Comparison of ENCODE assay signal across 12 cellular contexts in genomic region chr21:46080171-46081021, GRCh38. TPM values are rescaled to one million over a fixed set of nuclear protein-coding genes. Genes with fewer than 3 reads are reported as not detected.
DNase-seq lines count a peak whose midpoint lies in the region; ATAC-seq and TF ChIP-seq lines count a peak whose summit lies in the region.
"Had no signal": no experiment of that assay in that cellular context is flagged by ENCODE, and none has a peak within 500 bp of the region (broad histone marks: within the 10 kb centered on the region; RNA-seq: fewer than 3 reads in every experiment).

No MANE protein-coding gene starts in this region.

- H3K9me3 Mint-ChIP-seq in activated CD8-positive, alpha-beta memory T cell treated with anti-CD3 and anti-CD28 coated beads, Interleukin-2, amount 10 ng/mL, durations not matched to agents 7 days and 5 days (ENCODE audit: low read depth): no peaks in the 10 kb centered on the region
- peaks cover 11% of the 10 kb centered on the region for H3K9me3 Mint-ChIP-seq in glutamatergic neuron (ENCODE audit: unreplicated experiment)

- no peaks in the 10 kb centered on the region for H3K36me3 ChIP-seq in psoas muscle (ENCODE audit: insufficient read depth in 1 of 2, low read depth in 1 of 2)

- no peaks in the 10 kb centered on the region for H3K36me3 Mint-ChIP-seq in activated CD8-positive, alpha-beta memory T cell treated with anti-CD3 and anti-CD28 coated beads, Interleukin-2, amount 10 ng/mL, durations not matched to agents 7 days and 5 days
- no peaks in the 10 kb centered on the region for H3K36me3 Mint-ChIP-seq in glutamatergic neuron (ENCODE audit: unreplicated experiment)

- peaks cover 11% of the 10 kb centered on the region for H3K27me3 Mint-ChIP-seq in activated CD8-positive, alpha-beta memory T cell treated with anti-CD3 and anti-CD28 coated beads, Interleukin-2, amount 10 ng/mL, durations not matched to agents 7 days and 5 days
- H3K27me3 Mint-ChIP-seq in glutamatergic neuron (ENCODE audit: unreplicated experiment): peaks cover 5% of the 10 kb centered on the region

- CTCF ChIA-PET in activated CD8-positive, alpha-beta memory T cell treated with anti-CD3 and anti-CD28 coated beads, Interleukin-2, amount 10 ng/mL, durations not matched to agents 7 days and 5 days (lab: Charles Lee): no interaction called here

- H3K4me3 Mint-ChIP-seq in activated CD8-positive, alpha-beta memory T cell treated with anti-CD3 and anti-CD28 coated beads, Interleukin-2, amount 10 ng/mL, durations not matched to agents 7 days and 5 days: no peak overlapping the region
- H3K4me3 Mint-ChIP-seq in glutamatergic neuron (ENCODE audit: unreplicated experiment): no peak overlapping the region
- H3K4me3 Mint-ChIP-seq: T-helper 17 cell had no signal

- no peaks in the 10 kb centered on the region for H3K27me3 ChIP-seq in right cardiac atrium (ENCODE audit: control insufficient read depth, insufficient read depth)
- H3K27me3 ChIP-seq in psoas muscle (ENCODE audit: insufficient read depth in 3 of 3, low read length in 2 of 3): peaks cover 0 to 45% (median 5%) of the 10 kb centered on the region in 3 donors

- DNase-seq in Daoy (ENCODE audit: low read depth) (peak; percentile 20), right cardiac atrium (peak; percentile 78 to 89 (median 89)), psoas muscle (peak; percentile 52 to 66), glutamatergic neuron (no peak)
- peak; percentile 39 for DNase-seq in activated CD8-positive, alpha-beta memory T cell treated with anti-CD3 and anti-CD28 coated beads, Interleukin-2, amount 10 ng/mL, durations not matched to agents 7 days and 5 days
- DNase-seq: COR-L47, mesendoderm, NCI-H1048, T-helper 17 cell had no signal

- H3K4me3 ChIP-seq in right cardiac atrium (ENCODE audit: low read length) (no peak overlapping the region), psoas muscle (no peak overlapping the region)

- H3K9me3 ChIP-seq in right cardiac atrium (ENCODE audit: control insufficient read depth, low read length): no peaks in the 10 kb centered on the region
- H3K9me3 ChIP-seq in psoas muscle: no peaks in the 10 kb centered on the region

- no peaks in the 10 kb centered on the region for H3K4me1 Mint-ChIP-seq in activated CD8-positive, alpha-beta memory T cell treated with anti-CD3 and anti-CD28 coated beads, Interleukin-2, amount 10 ng/mL, durations not matched to agents 7 days and 5 days
- no peaks in the 10 kb centered on the region for H3K4me1 Mint-ChIP-seq in glutamatergic neuron (ENCODE audit: low read depth, unreplicated experiment)

- H3K27ac ChIP-seq in right cardiac atrium (ENCODE audit: low read length) (no peak overlapping the region), psoas muscle (no peak overlapping the region)

- intact Hi-C loops in right cardiac atrium (cut with DNase I): no loop called here
- intact Hi-C loops in psoas muscle (cut with DNase I): no loop called here

- no peak overlapping the region for H3K27ac Mint-ChIP-seq in activated CD8-positive, alpha-beta memory T cell treated with anti-CD3 and anti-CD28 coated beads, Interleukin-2, amount 10 ng/mL, durations not matched to agents 7 days and 5 days
- H3K27ac Mint-ChIP-seq in glutamatergic neuron (ENCODE audit: unreplicated experiment): no peak overlapping the region
- H3K27ac Mint-ChIP-seq: T-helper 17 cell had no signal

- 45% methylated on average over 30 of the region's 30 CpGs for WGBS in right cardiac atrium
- 28 to 49% (median 31%) methylated on average over 23 to 30 of the region's 30 CpGs for WGBS in psoas muscle, 3 donors

- TF ChIP-seq CTCF in psoas muscle (IDR thresholded peaks at IDR 0.05): no peak
- TF ChIP-seq CTCF in glutamatergic neuron (IDR thresholded peaks at IDR 0.05; ENCODE audit: partially characterized antibody, unreplicated experiment): no peak

- H3K4me1 ChIP-seq in right cardiac atrium (ENCODE audit: control insufficient read depth, insufficient read depth, low read length): no peaks in the 10 kb centered on the region
- H3K4me1 ChIP-seq in psoas muscle: no peaks in the 10 kb centered on the region

- ATAC-seq in activated CD8-positive, alpha-beta memory T cell treated with anti-CD3 and anti-CD28 coated beads, Interleukin-2, amount 10 ng/mL, durations not matched to agents 7 days and 5 days: no peak
- ATAC-seq in right cardiac atrium (peak; percentile 42 to 51), psoas muscle (peak in 2 of 4 donors; percentile 14 to 41), GM19351 (IDR thresholded peaks at IDR 0.05; ENCODE audit: unreplicated experiment) (no peak), GM19452 (IDR thresholded peaks at IDR 0.05; ENCODE audit: unreplicated experiment) (no peak), HG03159 (IDR thresholded peaks at IDR 0.05; ENCODE audit: unreplicated experiment) (no peak)
- ATAC-seq: T-helper 17 cell had no signal

RNA-seq across cellular contexts. Expression of gene COL6A2, which starts 17.5 kb away (rescaled TPM):
- total RNA-seq in Daoy (2014; rRNA removed; shearing (Covaris generic)): 456 and 480 TPM in 2 replicates
- 10 to 100 TPM in 1 of 2 experiments, 1 to 10 TPM in 1; 5.0 to 17.9 TPM for total RNA-seq in activated CD8-positive, alpha-beta memory T cell treated with anti-CD3 and anti-CD28 coated beads, Interleukin-2, amount 10 ng/mL, durations not matched to agents 7 days and 5 days
- 100 to 1,000 TPM; 198 to 323 (median 274) TPM for total RNA-seq in right cardiac atrium
- polyA plus RNA-seq in right cardiac atrium: 210 TPM
- 100 to 1,000 TPM in 2 of 4 donors, 10 to 100 TPM in 2; 56.2 to 122 (median 90.4) TPM for total RNA-seq in psoas muscle
- polyA plus RNA-seq in psoas muscle: 10 to 100 TPM; 29.8 to 58.8 (median 47.1) TPM
- total RNA-seq in glutamatergic neuron (ENCODE audit: unreplicated experiment): 55.2 TPM

Comparison
In these comparisons a context has a peak if more than half of its experiments do, and no peak if none do; other contexts are left out.
1. ATAC-seq: peak in right cardiac atrium (2 of 2); none in activated CD8-positive, alpha-beta memory T cell treated with anti-CD3 and anti-CD28 coated beads, Interleukin-2, amount 10 ng/mL, durations not matched to agents 7 days and 5 days (single experiment), GM19351 (single experiment), GM19452 (single experiment) and HG03159 (single experiment).